17 cellular contexts compared by ENCODE assay signal in the genomic region with DNA sequence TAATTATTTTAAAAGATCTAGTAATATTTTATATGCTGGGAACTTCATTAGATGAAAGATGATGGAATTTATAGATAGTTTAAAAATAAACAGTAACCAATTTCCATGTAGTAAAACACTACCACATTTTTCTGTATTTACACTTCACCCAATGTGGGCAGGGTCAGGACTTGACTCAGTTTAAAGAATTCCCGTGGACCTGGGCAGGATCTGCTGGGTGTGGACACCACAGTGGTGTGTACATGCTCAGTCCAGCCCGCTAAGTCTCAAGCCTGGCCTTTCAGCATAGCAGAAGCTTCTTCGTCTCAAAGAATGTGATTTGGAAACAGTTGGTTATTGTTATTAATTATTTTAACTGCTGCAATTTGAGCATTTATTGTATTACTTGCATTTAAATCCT.
DNase-seq lines count a peak whose midpoint lies in the region; ATAC-seq and TF ChIP-seq lines count a peak whose summit lies in the region.
"Had no signal": no experiment of that assay in that cellular context is flagged by ENCODE, and none has a peak within 500 bp of the region (broad histone marks: within the 10 kb centered on the region; RNA-seq: fewer than 3 reads in every experiment).

No MANE protein-coding gene starts in this region.

- H3K9me3 ChIP-seq in hepatocyte (ENCODE audit: low read depth) (no peaks in the 10 kb centered on the region), stomach (no peaks in the 10 kb centered on the region)
- H3K9me3 ChIP-seq: BLaER1 treated with 17β-estradiol and CSF1 and Interleukin-3, amounts not matched to agents 10 nM and 100 nM had no signal

- TF ChIP-seq POLR2A in stomach (IDR thresholded peaks at IDR 0.05), result no peak

- no peak overlapping the region for H2AFZ ChIP-seq in hepatocyte

- no peaks in the 10 kb centered on the region for H4K20me1 ChIP-seq in hepatocyte (ENCODE audit: insufficient read depth, poor library complexity, severe bottlenecking)
- H4K20me1 ChIP-seq: BLaER1 treated with 17β-estradiol and CSF1 and Interleukin-3, amounts not matched to agents 10 nM and 100 nM had no signal

- H3K27me3 Mint-ChIP-seq in HFFc6 (ENCODE audit: insufficient read depth), result peaks cover 4% of the 10 kb centered on the region
- H3K27me3 Mint-ChIP-seq: activated naive CD4-positive, alpha-beta T cell treated with anti-CD3 and anti-CD28 coated beads, Interleukin-2, amount 10 ng/mL, durations not matched to agents 7 days and 5 days; T-cell had no signal

- peak overlapping the region; percentile 85 for H3K27ac Mint-ChIP-seq in HFFc6
- H3K27ac Mint-ChIP-seq: activated naive CD4-positive, alpha-beta T cell treated with anti-CD3 and anti-CD28 coated beads, Interleukin-2, amount 10 ng/mL, durations not matched to agents 7 days and 5 days; nephron progenitor cell had no signal

- H3K4me3 ChIP-seq in hepatocyte (no peak overlapping the region), stomach (no peak overlapping the region)
- H3K4me3 ChIP-seq: BLaER1 treated with 17β-estradiol and CSF1 and Interleukin-3, amounts not matched to agents 10 nM and 100 nM had no signal

- H3K27me3 ChIP-seq in hepatocyte (no peaks in the 10 kb centered on the region), stomach (no peaks in the 10 kb centered on the region)
- H3K27me3 ChIP-seq: BLaER1 treated with 17β-estradiol and CSF1 and Interleukin-3, amounts not matched to agents 10 nM and 100 nM had no signal

- DNase-seq in HFFc6, result peak; percentile 52
- no peak for DNase-seq in caudate nucleus (lab: John Stamatoyannopoulos, UW)
- DNase-seq in hepatocyte (ENCODE audit: low spot score), result peak; percentile 18
- DNase-seq in stomach, result no peak
- DNase-seq in activated effector memory CD4-positive, alpha-beta T cell treated with Interleukin-2 at 50 U/mL for 16 hours, result no peak
- no peak for DNase-seq in SKM-1 treated with dmso at 0.1 percent for 144 hours (lab: John Stamatoyannopoulos, UW; ENCODE audit: unreplicated experiment)
- DNase-seq in effector CD8-positive, alpha-beta T cell (lab: John Stamatoyannopoulos, UW), result no peak
- DNase-seq: activated CD4-positive, alpha-beta T cell treated with anti-CD3 and anti-CD28 coated beads, Interleukin-2, amount 50 U/mL, for 1 hour; activated naive CD4-positive, alpha-beta T cell treated with anti-CD3 and anti-CD28 coated beads, Interleukin-2, amount 10 ng/mL, durations not matched to agents 7 days and 5 days; GF-D8; NCI-H146; nephron progenitor cell; NK-92 treated with Interleukin-12 subunit alpha and Interleukin-12 subunit beta, amount 100 ng/mL, for 24 hours; stimulated activated CD4-positive, alpha-beta T cell treated with anti-CD3 and anti-CD28 coated beads, Interleukin-2, amount 100 ng/mL, for 48 hours; T-cell had no signal

- H3K9me2 ChIP-seq in hepatocyte (replicated peaks; ENCODE audit: insufficient read depth), result no peaks in the 10 kb centered on the region

- WGBS in hepatocyte (ENCODE audit: low lambda C conversion rate, missing lambda C conversion rate), result 47% methylated on average over 3 of the region's 3 CpGs
- 38 to 56% (median 43%) methylated on average over 3 of the region's 3 CpGs for WGBS in stomach, 5 donors

- H3K4me1 ChIP-seq in hepatocyte (ENCODE audit: insufficient read depth) (peaks cover 14% of the 10 kb centered on the region), stomach (peaks cover 18 to 69% (median 38%) of the 10 kb centered on the region in 4 donors)

- peaks cover 71% of the 10 kb centered on the region for H3K4me1 Mint-ChIP-seq in HFFc6 (ENCODE audit: low read depth)
- H3K4me1 Mint-ChIP-seq: T-cell had no signal

- H3K9me3 Mint-ChIP-seq in HFFc6, result no peaks in the 10 kb centered on the region
- H3K9me3 Mint-ChIP-seq: activated naive CD4-positive, alpha-beta T cell treated with anti-CD3 and anti-CD28 coated beads, Interleukin-2, amount 10 ng/mL, durations not matched to agents 7 days and 5 days; nephron progenitor cell; T-cell had no signal

- intact Hi-C loops in stomach (cut with DNase I; ENCODE audit: low total_unique reads), result no loop called here

- TF ChIP-seq CTCF in HFFc6 (IDR thresholded peaks at IDR 0.05) (no peak), hepatocyte (IDR thresholded peaks at IDR 0.05; ENCODE audit: poor library complexity) (no peak), stomach (IDR thresholded peaks at IDR 0.05) (no peak)

- no peaks in the 10 kb centered on the region for H3K79me2 ChIP-seq in hepatocyte

- no peak for TF ChIP-seq EP300 in stomach (IDR thresholded peaks at IDR 0.05)

- peaks cover 37% of the 10 kb centered on the region for H3K36me3 Mint-ChIP-seq in HFFc6 (ENCODE audit: low read depth)

- H3K27ac ChIP-seq in caudate nucleus (ENCODE audit: low read depth, low read length), result peak overlapping the region; percentile 69
- no peak overlapping the region for H3K27ac ChIP-seq in hepatocyte
- peak overlapping the region in 4 of 5 donors; percentile 42 to 67 (median 64) for H3K27ac ChIP-seq in stomach
- H3K27ac ChIP-seq: BLaER1 treated with 17β-estradiol and CSF1 and Interleukin-3, amounts not matched to agents 10 nM and 100 nM had no signal

- H3K4me2 ChIP-seq in hepatocyte, result no peak overlapping the region
- H3K4me2 ChIP-seq: BLaER1 treated with 17β-estradiol and CSF1 and Interleukin-3, amounts not matched to agents 10 nM and 100 nM had no signal

- H3K4me3 Mint-ChIP-seq in HFFc6, result peak overlapping the region; percentile 13; the same call in 1 of the 2 replicates
- H3K4me3 Mint-ChIP-seq: activated naive CD4-positive, alpha-beta T cell treated with anti-CD3 and anti-CD28 coated beads, Interleukin-2, amount 10 ng/mL, durations not matched to agents 7 days and 5 days; nephron progenitor cell; T-cell had no signal

- no peak for ATAC-seq in HG03469 (IDR thresholded peaks at IDR 0.05; ENCODE audit: unreplicated experiment)
- ATAC-seq: T-cell had no signal

- H3K36me3 ChIP-seq in hepatocyte (replicated peaks; ENCODE audit: insufficient read depth, low read depth), result no peaks in the 10 kb centered on the region
- H3K36me3 ChIP-seq in stomach, result peaks cover 0 to 51% (median 36%) of the 10 kb centered on the region in 4 donors

Comparison
In these comparisons a context has a peak if more than half of its experiments do, and no peak if none do; other contexts are left out.
1. DNase-seq: peak in HFFc6 (single experiment) and hepatocyte (single experiment); none in caudate nucleus (0 of 61), stomach (single experiment), activated effector memory CD4-positive, alpha-beta T cell treated with Interleukin-2 at 50 U/mL for 16 hours (single experiment), SKM-1 treated with dmso at 0.1 percent for 144 hours (single experiment) and effector CD8-positive, alpha-beta T cell (single experiment).